11 cellular contexts compared by ENCODE assay signal in genomic region chr19:5172859-5173577, GRCh38.
DNase-seq lines count a peak whose midpoint lies in the region; ATAC-seq and FAIRE-seq lines count a peak whose summit lies in the region.
"Had no signal": no experiment of that assay in that cellular context is flagged by ENCODE, and none has a peak within 500 bp of the region (broad histone marks: within the 10 kb centered on the region; RNA-seq: fewer than 3 reads in every experiment).

No MANE protein-coding gene starts in this region.

- FAIRE-seq in RCC 7860 (lab: Jason Lieb, UNC) = peak; percentile 90

- no peaks in the 10 kb centered on the region for H3K36me3 ChIP-seq in trophoblast cell (ENCODE audit: control insufficient read depth in 1 of 2, insufficient read depth in 2 of 2, low read length in 2 of 2)
- H3K36me3 ChIP-seq in HAP-1 (replicated peaks) = no peaks in the 10 kb centered on the region

- H3K79me1 ChIP-seq in trophoblast cell (ENCODE audit: low read length) = peaks cover 10% of the 10 kb centered on the region

- no peak overlapping the region for H4K12ac ChIP-seq in trophoblast cell (ENCODE audit: low read depth, low read length)

- peak overlapping the region; percentile 71 for H2BK120ac ChIP-seq in trophoblast cell (ENCODE audit: insufficient read depth, low read length, poor library complexity)

- no peak overlapping the region for H2AFZ ChIP-seq in trophoblast cell (ENCODE audit: insufficient read depth, low read length, poor library complexity)

- peak overlapping the region; percentile 9 for H2BK5ac ChIP-seq in trophoblast cell (ENCODE audit: low read depth, low read length, poor library complexity)

- no peak overlapping the region for H3K23ac ChIP-seq in trophoblast cell (ENCODE audit: low read length)

- no peak overlapping the region for H4K91ac ChIP-seq in trophoblast cell (ENCODE audit: low read depth, low read length)

- H3K4me3 ChIP-seq in trophoblast cell (ENCODE audit: low read depth, low read length) (no peak overlapping the region), HAP-1 (no peak overlapping the region)

- DNase-seq in GM04503 (ENCODE audit: low read depth) (peak; percentile 98), RCC 7860 (ENCODE audit: low spot score) (peak; percentile 90), epithelial cell of prostate (ENCODE audit: low read depth, low spot score) (peak; percentile 77), trophoblast cell (peak; percentile 99 to 100), NCI-H510A treated with DMSO at 0.1 percent for 48 hours (lab: John Stamatoyannopoulos, UW) (no peak), HAP-1 (ENCODE audit: low spot score in 2 of 2) (no peak)
- no peak for DNase-seq in activated naive CD4-positive, alpha-beta T cell treated with anti-CD3 and anti-CD28 coated beads, Interleukin-2, amount 50 U/mL, for 16 hours
- DNase-seq: NCI-H1092 treated with DMSO at 0.1 percent for 48 hours; stimulated activated CD4-positive, alpha-beta T cell treated with anti-CD3 and anti-CD28 coated beads, Interleukin-2, amount 100 ng/mL, for 48 hours; T-helper 9 cell had no signal

- no peaks in the 10 kb centered on the region for H3K79me2 ChIP-seq in trophoblast cell (ENCODE audit: control insufficient read depth, insufficient read depth, low read length, poor library complexity)

- peak overlapping the region; percentile 93 for H3K27ac ChIP-seq in epithelial cell of prostate
- peak overlapping the region; percentile 62 for H3K27ac ChIP-seq in trophoblast cell (ENCODE audit: low read depth, low read length)

- H3K4me2 ChIP-seq in trophoblast cell (ENCODE audit: low read length) = no peak overlapping the region

- peaks cover 4 to 18% of the 10 kb centered on the region in 2 experiments for H3K4me1 ChIP-seq in trophoblast cell (ENCODE audit: control insufficient read depth in 1 of 2, insufficient read depth in 2 of 2, low read length in 2 of 2)
- H3K4me1 ChIP-seq in HAP-1 = no peaks in the 10 kb centered on the region

- no peak for ATAC-seq in HG03280 (IDR thresholded peaks at IDR 0.05; ENCODE audit: unreplicated experiment)

- H3K9me3 ChIP-seq in trophoblast cell (ENCODE audit: insufficient read depth, low read depth, low read length) (peaks cover 4% of the 10 kb centered on the region), HAP-1 (no peaks in the 10 kb centered on the region)

- in situ Hi-C loops in HAP-1 (cut with MboI; ENCODE audit: low sequenced_read_pairs) = no loop called here

- no peak overlapping the region for H3K14ac ChIP-seq in trophoblast cell (ENCODE audit: low read length)

- peak overlapping the region; percentile 23 for H2BK12ac ChIP-seq in trophoblast cell (ENCODE audit: low read length)

- H3K18ac ChIP-seq in trophoblast cell (ENCODE audit: low read length) = peak overlapping the region; percentile 40

- H2AK5ac ChIP-seq in trophoblast cell (ENCODE audit: low read length) = no peak overlapping the region

- no peak overlapping the region for H3K9ac ChIP-seq in trophoblast cell (ENCODE audit: low read length)

- H3K4ac ChIP-seq in trophoblast cell (ENCODE audit: low read depth, low read length) = no peak overlapping the region

- no CpG with 5 or more reads among the region's 8 CpGs for WGBS in trophoblast cell (ENCODE audit: extremely low coverage, insufficient coverage, insufficient read length)

- no peak overlapping the region for H4K8ac ChIP-seq in trophoblast cell (ENCODE audit: low read depth, low read length)

- no peaks in the 10 kb centered on the region for H3K27me3 ChIP-seq in trophoblast cell (ENCODE audit: insufficient read depth, low read length)
- no peaks in the 10 kb centered on the region for H3K27me3 ChIP-seq in HAP-1 (ENCODE audit: low read depth)

Comparison
In these comparisons a context has a peak if more than half of its experiments do, and no peak if none do; other contexts are left out.
1. DNase-seq: peak in GM04503 (single experiment), RCC 7860 (single experiment), epithelial cell of prostate (single experiment) and trophoblast cell (2 of 2); none in NCI-H510A treated with DMSO at 0.1 percent for 48 hours (single experiment), HAP-1 (0 of 2) and activated naive CD4-positive, alpha-beta T cell treated with anti-CD3 and anti-CD28 coated beads, Interleukin-2, amount 50 U/mL, for 16 hours (single experiment).